Comparison of ENCODE assay signal across 30 cellular contexts in the genomic region with DNA sequence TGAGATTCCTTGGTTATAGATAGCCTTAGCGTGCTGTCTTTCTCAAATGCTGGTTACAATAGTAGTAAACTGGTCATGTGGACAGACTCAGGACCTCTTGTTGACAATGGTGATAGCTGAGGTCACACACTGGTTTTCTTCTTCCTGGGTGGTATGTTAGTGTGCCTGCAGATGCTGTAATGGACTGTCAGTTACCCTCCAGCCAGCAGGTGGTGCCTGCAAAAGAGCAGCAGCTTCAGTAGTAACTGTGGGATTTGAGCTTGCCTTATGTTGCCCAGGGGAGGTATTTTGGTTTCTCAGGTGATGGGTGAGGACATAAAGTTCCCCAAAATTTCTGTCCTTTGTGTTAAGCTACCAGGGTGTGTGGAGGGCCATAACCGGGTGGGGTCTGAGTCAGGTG.
"Had no signal": no experiment of that assay in that cellular context is flagged by ENCODE, and none has a peak within 500 bp of the region (broad histone marks: within the 10 kb centered on the region; RNA-seq: fewer than 3 reads in every experiment).

No MANE protein-coding gene starts in this region.

- H3K27ac ChIP-seq: neutrophil, ovary, sigmoid colon, upper lobe of left lung, vagina had no signal

- H3K4me3 ChIP-seq: ovary, sigmoid colon, upper lobe of left lung, vagina had no signal

- H3K4me1 ChIP-seq: sigmoid colon, upper lobe of left lung, vagina had no signal

- H3K27me3 ChIP-seq: neutrophil, ovary, sigmoid colon, upper lobe of left lung, vagina had no signal

- FAIRE-seq: kidney, small intestine had no signal

- ATAC-seq: activated naive CD8-positive, alpha-beta T cell treated with anti-CD3 and anti-CD28 coated beads, Interleukin-2, amount 50 U/mL, for 24 hours; esophagus mucosa; left colon; stimulated activated memory B cell treated with anti-CD40 and anti-IgM and Interleukin-4, amounts not matched to agents 10 μg/mL and 1 μg/mL and 100 μg/mL, for 72 hours; stimulated activated naive CD8-positive, alpha-beta T cell treated with anti-CD3 and anti-CD28 coated beads, Interleukin-15, amount 100 ng/mL, for 72 hours had no signal

- DNase-seq: activated CD4-positive, alpha-beta memory T cell treated with anti-CD3 and anti-CD28 coated beads for 36 hours; activated CD4-positive, alpha-beta T cell treated with anti-CD3 and anti-CD28 coated beads, Interleukin-2, amount 10 ng/mL, durations not matched to agents 24 days and 14 days; activated CD4-positive, CD25-positive, alpha-beta regulatory T cell treated with anti-CD3 and anti-CD28 coated beads, Interleukin-2, amount 50 U/mL, for 72 hours; activated CD8-positive, alpha-beta memory T cell treated with anti-CD3 and anti-CD28 coated beads, Interleukin-2, amount 50 U/mL, for 4 hours; activated naive CD8-positive, alpha-beta T cell treated with anti-CD3 and anti-CD28 coated beads, Interleukin-2, amount 50 U/mL, for 24 hours; activated T-cell treated with anti-CD3 and anti-CD28 coated beads, Interleukin-2, amount 50 U/mL, for 48 hours; amygdala; central memory CD4-positive, alpha-beta T cell; foreskin fibroblast; head of caudate nucleus; hippocampal formation; immature natural killer cell; kidney; left colon; mammary epithelial cell; naive B cell; nephron progenitor cell; ovary; retina; sigmoid colon; small intestine; stimulated activated CD4-positive, alpha-beta T cell treated with anti-CD3 and anti-CD28 coated beads, Interleukin-4, amount 100 ng/mL, for 24 hours; stimulated activated CD8-positive, alpha-beta memory T cell treated with anti-CD3 and anti-CD28 coated beads, Interleukin-4, amount 100 ng/mL, for 48 hours; stimulated activated naive CD8-positive, alpha-beta T cell treated with anti-CD3 and anti-CD28 coated beads, Interleukin-15, amount 100 ng/mL, for 72 hours; substantia nigra; upper lobe of left lung had no signal

- H3K36me3 ChIP-seq: neutrophil, ovary, sigmoid colon, upper lobe of left lung, vagina had no signal
